Comparison of ENCODE assay signal across 8 cellular contexts in genomic region chr10:101067356-101068083, GRCh38. TPM values are rescaled to one million over a fixed set of nuclear protein-coding genes. Genes with fewer than 3 reads are reported as not detected.
DNase-seq lines count a peak whose midpoint lies in the region; ATAC-seq and TF ChIP-seq lines count a peak whose summit lies in the region.

No MANE protein-coding gene starts in this region.

- ATAC-seq in DND-41 (ENCODE audit: insufficient read depth, low read depth) (peak; percentile 88), HG02852 (IDR thresholded peaks at IDR 0.05; ENCODE audit: unreplicated experiment) (peak; percentile 55), lower lobe of right lung (peak; percentile 72 to 81), GM19452 (IDR thresholded peaks at IDR 0.05; ENCODE audit: unreplicated experiment) (no peak)

- H3K9ac ChIP-seq in DND-41 (ENCODE audit: low read depth, low read length), result peak overlapping the region; percentile 59

- intact Hi-C loops in lower lobe of right lung (cut with DNase I), result no loop called here

- H3K4me2 ChIP-seq in DND-41 (ENCODE audit: insufficient read depth, low read length), result peak overlapping the region; percentile 82

- DNase-seq in DND-41 (peak; percentile 87), NCI-H510A treated with DMSO at 0.1 percent for 48 hours (lab: John Stamatoyannopoulos, UW) (peak; percentile 93), ecto neural progenitor cell (ENCODE audit: low spot score) (peak; percentile 84), lower lobe of right lung (peak; percentile 75)
- peak; percentile 56 to 74 for DNase-seq in activated CD4-positive, alpha-beta T cell treated with anti-CD3 and anti-CD28 coated beads, Interleukin-2, amount 50 U/mL, for 24 hours (ENCODE audit: low read depth in 1 of 2, low spot score in 1 of 2)
- peak; percentile 69 to 75 for DNase-seq in stimulated activated CD4-positive, alpha-beta T cell treated with anti-CD3 and anti-CD28 coated beads, Interleukin-4, amount 100 ng/mL, for 48 hours (ENCODE audit: low read depth in 2 of 2)

- H3K79me2 ChIP-seq in DND-41 (ENCODE audit: insufficient read depth, low read length), result no peaks in the 10 kb centered on the region

- TF ChIP-seq CTCF in DND-41 (IDR thresholded peaks at IDR 0.05; ENCODE audit: borderline replicate concordance, extremely low read depth, low read length, poor library complexity, severe bottlenecking), result peak; percentile 90
- TF ChIP-seq CTCF in lower lobe of right lung (IDR thresholded peaks at IDR 0.05), result peak; percentile 89

- H3K4me1 ChIP-seq in DND-41 (ENCODE audit: insufficient read depth, low read length), result peaks cover 16% of the 10 kb centered on the region
- peaks cover 58% of the 10 kb centered on the region for H3K4me1 ChIP-seq in lower lobe of right lung

- H3K36me3 ChIP-seq in DND-41 (ENCODE audit: insufficient read depth, low read length), result no peaks in the 10 kb centered on the region
- H3K36me3 ChIP-seq in lower lobe of right lung, result no peaks in the 10 kb centered on the region

- no peaks in the 10 kb centered on the region for H3K27me3 ChIP-seq in DND-41 (ENCODE audit: insufficient read depth, low read length, poor library complexity)
- peaks cover 18% of the 10 kb centered on the region for H3K27me3 ChIP-seq in lower lobe of right lung (ENCODE audit: low read depth)

- peak overlapping the region; percentile 85 for H2AFZ ChIP-seq in DND-41 (ENCODE audit: low read depth, low read length)

- peak overlapping the region; percentile 73 for H3K27ac ChIP-seq in DND-41 (ENCODE audit: low read length)
- peak overlapping the region; percentile 76 for H3K27ac ChIP-seq in lower lobe of right lung

- H3K9me3 ChIP-seq in DND-41 (ENCODE audit: insufficient read depth, low read length, severe bottlenecking) (no peaks in the 10 kb centered on the region), lower lobe of right lung (no peaks in the 10 kb centered on the region)

- no peaks in the 10 kb centered on the region for H4K20me1 ChIP-seq in DND-41 (ENCODE audit: insufficient read depth, low read length)

- H3K4me3 ChIP-seq in DND-41 (ENCODE audit: low read depth in 1 of 2, low read length in 2 of 2) (peak overlapping the region; percentile 18 to 54; a peak in 3 of 4 replicates), lower lobe of right lung (peak overlapping the region; percentile 69)

RNA-seq across cellular contexts. Expression of gene KAZALD1, which starts 5.7 kb away (rescaled TPM):
- 9.9 TPM for total RNA-seq in lower lobe of right lung

RNA-seq across cellular contexts. Expression of gene SFXN3, which starts 36.5 kb away (rescaled TPM):
- 57.8 TPM for total RNA-seq in lower lobe of right lung

RNA-seq across cellular contexts. Expression of gene PDZD7, which starts 36.6 kb away (rescaled TPM):
- total RNA-seq in lower lobe of right lung, result 1.6 TPM
